13 cellular contexts compared by ENCODE assay signal in genomic region chr14:86305058-86305457, GRCh38.
A peak's percentile ranks its signal among the peaks of the same experiment; 100 is the strongest.
DNase-seq lines count a peak whose midpoint lies in the region; ATAC-seq and TF ChIP-seq lines count a peak whose summit lies in the region.
"Had no signal": no experiment of that assay in that cellular context is flagged by ENCODE, and none has a peak within 500 bp of the region (broad histone marks: within the 10 kb centered on the region; RNA-seq: fewer than 3 reads in every experiment).

No MANE protein-coding gene starts in this region.

- ATAC-seq in activated CD8-positive, alpha-beta memory T cell treated with anti-CD3 and anti-CD28 coated beads, Interleukin-2, amount 10 ng/mL, durations not matched to agents 7 days and 5 days, result no peak

- CTCF ChIA-PET in activated CD8-positive, alpha-beta memory T cell treated with anti-CD3 and anti-CD28 coated beads, Interleukin-2, amount 10 ng/mL, durations not matched to agents 7 days and 5 days (lab: Charles Lee), result no interaction called here

- H3K36me3 Mint-ChIP-seq in glutamatergic neuron (ENCODE audit: unreplicated experiment), result no peaks in the 10 kb centered on the region
- H3K36me3 Mint-ChIP-seq in nephron progenitor cell (ENCODE audit: low read depth), result no peaks in the 10 kb centered on the region
- H3K36me3 Mint-ChIP-seq in activated CD8-positive, alpha-beta memory T cell treated with anti-CD3 and anti-CD28 coated beads, Interleukin-2, amount 10 ng/mL, durations not matched to agents 7 days and 5 days, result no peaks in the 10 kb centered on the region

- H3K4me1 Mint-ChIP-seq in glutamatergic neuron (ENCODE audit: low read depth, unreplicated experiment) (peaks cover 14% of the 10 kb centered on the region), nephron progenitor cell (peaks cover 4% of the 10 kb centered on the region)
- H3K4me1 Mint-ChIP-seq in activated CD8-positive, alpha-beta memory T cell treated with anti-CD3 and anti-CD28 coated beads, Interleukin-2, amount 10 ng/mL, durations not matched to agents 7 days and 5 days, result no peaks in the 10 kb centered on the region
- H3K4me1 Mint-ChIP-seq: H9 had no signal

- peak overlapping the region; percentile 53 for H3K27ac Mint-ChIP-seq in glutamatergic neuron (ENCODE audit: unreplicated experiment)
- peak overlapping the region; percentile 26 for H3K27ac Mint-ChIP-seq in nephron progenitor cell
- no peak overlapping the region for H3K27ac Mint-ChIP-seq in activated CD8-positive, alpha-beta memory T cell treated with anti-CD3 and anti-CD28 coated beads, Interleukin-2, amount 10 ng/mL, durations not matched to agents 7 days and 5 days
- H3K27ac Mint-ChIP-seq: CD4-positive, alpha-beta T cell; H9 had no signal

- TF ChIP-seq CTCF in glutamatergic neuron (IDR thresholded peaks at IDR 0.05; ENCODE audit: partially characterized antibody, unreplicated experiment) (no peak), nephron progenitor cell (IDR thresholded peaks at IDR 0.05) (no peak)

- peaks cover 4% of the 10 kb centered on the region for H3K27me3 Mint-ChIP-seq in glutamatergic neuron (ENCODE audit: unreplicated experiment)
- peaks cover 4% of the 10 kb centered on the region for H3K27me3 Mint-ChIP-seq in nephron progenitor cell (ENCODE audit: low read depth, poor library complexity)
- H3K27me3 Mint-ChIP-seq in activated CD8-positive, alpha-beta memory T cell treated with anti-CD3 and anti-CD28 coated beads, Interleukin-2, amount 10 ng/mL, durations not matched to agents 7 days and 5 days, result no peaks in the 10 kb centered on the region
- H3K27me3 Mint-ChIP-seq: CD4-positive, alpha-beta T cell had no signal

- peak; percentile 17 for DNase-seq in NCI-H69 (lab: John Stamatoyannopoulos, UW)
- no peak for DNase-seq in glutamatergic neuron
- DNase-seq in nephron progenitor cell, result no peak
- no peak for DNase-seq in activated CD8-positive, alpha-beta memory T cell treated with anti-CD3 and anti-CD28 coated beads, Interleukin-2, amount 10 ng/mL, durations not matched to agents 7 days and 5 days
- no peak for DNase-seq in activated naive CD4-positive, alpha-beta T cell (lab: John Stamatoyannopoulos, UW)
- no peak for DNase-seq in activated CD4-positive, alpha-beta T cell treated with anti-CD3 and anti-CD28 coated beads for 48 hours
- no peak for DNase-seq in HuH-7 (ENCODE audit: low spot score)
- DNase-seq: AML-193; Calu3; CD4-positive, alpha-beta T cell; DMS79 treated with DMSO at 0.1 percent for 48 hours; GF-D8; H9 had no signal

- no peaks in the 10 kb centered on the region for H3K9me3 Mint-ChIP-seq in glutamatergic neuron (ENCODE audit: unreplicated experiment)
- H3K9me3 Mint-ChIP-seq in nephron progenitor cell, result no peaks in the 10 kb centered on the region
- H3K9me3 Mint-ChIP-seq in activated CD8-positive, alpha-beta memory T cell treated with anti-CD3 and anti-CD28 coated beads, Interleukin-2, amount 10 ng/mL, durations not matched to agents 7 days and 5 days (ENCODE audit: low read depth), result peaks cover 8% of the 10 kb centered on the region
- H3K9me3 Mint-ChIP-seq: CD4-positive, alpha-beta T cell; H9 had no signal

- no peak overlapping the region for H3K4me3 Mint-ChIP-seq in glutamatergic neuron (ENCODE audit: unreplicated experiment)
- no peak overlapping the region for H3K4me3 Mint-ChIP-seq in nephron progenitor cell
- no peak overlapping the region for H3K4me3 Mint-ChIP-seq in activated CD8-positive, alpha-beta memory T cell treated with anti-CD3 and anti-CD28 coated beads, Interleukin-2, amount 10 ng/mL, durations not matched to agents 7 days and 5 days
- H3K4me3 Mint-ChIP-seq: CD4-positive, alpha-beta T cell; H9 had no signal
